Comparison of ENCODE assay signal across 27 cellular contexts in the genomic region with DNA sequence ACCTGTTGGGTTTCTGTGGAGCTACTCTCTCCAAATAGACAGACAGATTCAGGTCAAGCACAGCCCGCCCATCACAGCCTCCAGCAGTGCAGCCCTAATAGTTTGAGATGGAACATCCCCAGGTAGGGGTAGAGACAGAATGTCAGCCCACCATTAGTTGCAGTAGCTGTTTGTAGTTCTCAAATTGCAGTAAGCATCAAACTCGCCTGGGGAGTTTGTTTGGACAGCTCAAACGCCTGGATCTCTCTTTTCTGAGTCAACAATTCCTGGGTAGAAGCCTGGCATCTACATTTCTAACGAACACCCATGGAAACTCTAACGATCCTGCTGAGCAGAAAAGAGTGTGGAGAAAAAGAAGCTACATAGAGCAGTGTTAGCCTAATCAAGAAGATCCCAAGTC. TPM values are rescaled to one million over a fixed set of nuclear protein-coding genes. Genes with fewer than 3 reads are reported as not detected.
"Had no signal": no experiment of that assay in that cellular context is flagged by ENCODE, and none has a peak within 500 bp of the region (broad histone marks: within the 10 kb centered on the region; RNA-seq: fewer than 3 reads in every experiment).

No MANE protein-coding gene starts in this region.

- H3K36me3 Mint-ChIP-seq: activated naive CD4-positive, alpha-beta T cell treated with anti-CD3 and anti-CD28 coated beads, Interleukin-2, amount 50 U/mL, for 24 hours; brain had no signal

- H3K4me1 Mint-ChIP-seq: activated naive CD4-positive, alpha-beta T cell treated with anti-CD3 and anti-CD28 coated beads, Interleukin-2, amount 50 U/mL, for 24 hours; activated naive CD8-positive, alpha-beta T cell treated with anti-CD3 and anti-CD28 coated beads, Interleukin-2, amount 50 U/mL, for 24 hours; central memory CD8-positive, alpha-beta T cell had no signal

- ATAC-seq: activated CD8-positive, alpha-beta T cell treated with anti-CD3 and anti-CD28 coated beads, Interleukin-2, amount 10 ng/mL, durations not matched to agents 7 days and 5 days; activated naive CD8-positive, alpha-beta T cell treated with anti-CD3 and anti-CD28 coated beads, Interleukin-2, amount 50 U/mL, for 24 hours; PC-3 had no signal

- H3K27me3 Mint-ChIP-seq: activated naive CD4-positive, alpha-beta T cell treated with anti-CD3 and anti-CD28 coated beads, Interleukin-2, amount 50 U/mL, for 24 hours; activated naive CD8-positive, alpha-beta T cell treated with anti-CD3 and anti-CD28 coated beads, Interleukin-2, amount 50 U/mL, for 24 hours; central memory CD8-positive, alpha-beta T cell had no signal

- DNase-seq: activated CD4-positive, alpha-beta T cell treated with anti-CD3 and anti-CD28 coated beads for 48 hours; activated CD4-positive, alpha-beta T cell treated with anti-CD3 and anti-CD28 coated beads, Interleukin-2, amount 50 U/mL, for 4 hours; activated CD4-positive, CD25-positive, alpha-beta regulatory T cell treated with anti-CD3 and anti-CD28 coated beads, Interleukin-2, amount 50 U/mL, for 72 hours; activated CD8-positive, alpha-beta memory T cell treated with anti-CD3 and anti-CD28 coated beads, Interleukin-2, amount 50 U/mL, for 48 hours; activated CD8-positive, alpha-beta T cell treated with anti-CD3 and anti-CD28 coated beads, Interleukin-2, amount 10 ng/mL, durations not matched to agents 7 days and 5 days; activated effector memory CD4-positive, alpha-beta T cell treated with Interleukin-2 at 50 U/mL for 16 hours; activated naive CD4-positive, alpha-beta T cell; activated naive CD8-positive, alpha-beta T cell treated with anti-CD3 and anti-CD28 coated beads, Interleukin-2, amount 50 U/mL, for 24 hours; activated T-cell treated with anti-CD3 and anti-CD28 coated beads, Interleukin-2, amount 50 U/mL, for 1 hour; amniotic stem cell; KBM-7; NCI-H1048; NCI-H146; NCI-H187 treated with DMSO at 0.1 percent for 48 hours; NCI-H2081 treated with DMSO at 0.1 percent for 48 hours; NCI-H2171 treated with DMSO at 0.1 percent for 48 hours; NCI-H226; NCI-H510A treated with DMSO at 0.1 percent for 48 hours; NCI-H69; PC-3; SHP77 treated with DMSO at 0.1 percent for 48 hours had no signal

- H3K27ac Mint-ChIP-seq: activated CD8-positive, alpha-beta T cell treated with anti-CD3 and anti-CD28 coated beads, Interleukin-2, amount 10 ng/mL, durations not matched to agents 7 days and 5 days; activated naive CD4-positive, alpha-beta T cell treated with anti-CD3 and anti-CD28 coated beads, Interleukin-2, amount 50 U/mL, for 24 hours; activated naive CD8-positive, alpha-beta T cell treated with anti-CD3 and anti-CD28 coated beads, Interleukin-2, amount 50 U/mL, for 24 hours; activated T-helper 1 cell treated with anti-CD3 and anti-CD28 coated beads, Interleukin-12 subunit alpha, Interleukin-12 subunit beta, Interleukin-2, Interleukin-4 antibody, amounts not matched to agents 30 ng/mL and 10 ng/mL and 1 ng/mL, durations not matched to agents 14 hours and 24 hours and 36 hours; brain; T-helper 1 cell treated with Interleukin-12 subunit alpha and Interleukin-12 subunit beta and Interleukin-4 antibody, amounts not matched to agents 30 μg/mL and 1 μg/mL, for 36 hours had no signal

- H3K4me3 Mint-ChIP-seq: activated CD8-positive, alpha-beta T cell treated with anti-CD3 and anti-CD28 coated beads, Interleukin-2, amount 10 ng/mL, durations not matched to agents 7 days and 5 days; activated naive CD4-positive, alpha-beta T cell treated with anti-CD3 and anti-CD28 coated beads, Interleukin-2, amount 50 U/mL, for 24 hours; activated naive CD8-positive, alpha-beta T cell treated with anti-CD3 and anti-CD28 coated beads, Interleukin-2, amount 50 U/mL, for 24 hours; activated T-helper 1 cell treated with anti-CD3 and anti-CD28 coated beads, Interleukin-12 subunit alpha, Interleukin-12 subunit beta, Interleukin-2, Interleukin-4 antibody, amounts not matched to agents 30 ng/mL and 10 ng/mL and 1 ng/mL, durations not matched to agents 14 hours and 24 hours and 36 hours; brain; central memory CD8-positive, alpha-beta T cell; T-helper 1 cell treated with Interleukin-12 subunit alpha and Interleukin-12 subunit beta and Interleukin-4 antibody, amounts not matched to agents 30 μg/mL and 1 μg/mL, for 36 hours had no signal

- H3K9me3 Mint-ChIP-seq: activated T-helper 1 cell treated with anti-CD3 and anti-CD28 coated beads, Interleukin-12 subunit alpha, Interleukin-12 subunit beta, Interleukin-2, Interleukin-4 antibody, amounts not matched to agents 30 ng/mL and 10 ng/mL and 1 ng/mL, durations not matched to agents 14 hours and 24 hours and 36 hours had no signal

RNA-seq across cellular contexts. Expression of gene ADAMTS16, which starts 59.3 kb away (rescaled TPM):
- total RNA-seq: activated CD8-positive, alpha-beta T cell treated with anti-CD3 and anti-CD28 coated beads, Interleukin-2, amount 10 ng/mL, durations not matched to agents 7 days and 5 days; activated T-helper 1 cell treated with anti-CD3 and anti-CD28 coated beads, Interleukin-12 subunit alpha, Interleukin-12 subunit beta, Interleukin-2, Interleukin-4 antibody, amounts not matched to agents 30 ng/mL and 10 ng/mL and 1 ng/mL, durations not matched to agents 14 hours and 24 hours and 36 hours; SK-MEL-5 had no signal
